2 cellular contexts compared by ENCODE assay signal in the genomic region with DNA sequence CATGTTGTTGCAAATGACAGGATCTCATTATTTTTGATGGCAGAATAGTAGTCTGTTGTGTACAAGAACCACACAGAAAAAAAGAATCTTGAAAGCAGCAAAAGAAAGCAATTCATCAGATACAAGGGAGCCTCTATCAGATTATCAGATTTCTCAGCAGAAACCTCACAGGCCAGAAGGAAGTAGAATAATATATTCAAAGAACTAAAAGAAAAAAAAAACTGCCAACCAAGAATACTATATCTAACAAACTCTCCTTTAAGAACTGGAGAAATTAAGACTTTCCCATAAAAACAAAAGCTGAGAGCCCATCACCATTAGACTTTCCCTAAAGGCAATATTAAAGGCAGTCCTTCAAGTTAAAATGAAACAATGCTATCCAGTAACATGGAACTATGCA.
TF ChIP-seq lines count a peak whose summit lies in the region.

No MANE protein-coding gene starts in this region.

TF ChIP-seq in HEK293, 187 proteins besides CTCF, POLR2A, EP300 and RAD21 (continues in another document):
- TF ChIP-seq PRDM1 (tag by site-specific recombination; IDR thresholded peaks at IDR 0.05) (0 out of 2 replicates have a peak, but pooled peaks have one; percentile 24), ZNF777 (tag by site-specific recombination; IDR thresholded peaks at IDR 0.05; ENCODE audit: borderline replicate concordance) (no peak), ZNF585B (tag by site-specific recombination; IDR thresholded peaks at IDR 0.05) (no peak), TSHZ1 (tag by site-specific recombination; IDR thresholded peaks at IDR 0.05; ENCODE audit: borderline replicate concordance) (no peak), ZSCAN30 (tag by site-specific recombination; IDR thresholded peaks at IDR 0.05) (no peak), ZNF560 (tag by site-specific recombination; IDR thresholded peaks at IDR 0.05; ENCODE audit: borderline replicate concordance) (no peak), ZBTB6 (tag by site-specific recombination; IDR thresholded peaks at IDR 0.05) (no peak), ZNF76 (tag by site-specific recombination; IDR thresholded peaks at IDR 0.05; ENCODE audit: borderline replicate concordance, low read depth) (no peak), ZNF423 (tag by site-specific recombination; IDR thresholded peaks at IDR 0.05) (no peak), TRIM28 (IDR thresholded peaks at IDR 0.05; ENCODE audit: borderline replicate concordance, low read length) (peak; percentile 53; the same call in 1 of the 2 replicates), ZNF157 (tag by site-specific recombination; IDR thresholded peaks at IDR 0.05) (no peak), PRDM4 (tag by site-specific recombination; IDR thresholded peaks at IDR 0.05) (no peak), ZNF621 (tag by site-specific recombination; IDR thresholded peaks at IDR 0.05) (no peak), ZNF677 (tag by site-specific recombination; IDR thresholded peaks at IDR 0.05) (no peak)
- TF ChIP-seq, protein P1, sequence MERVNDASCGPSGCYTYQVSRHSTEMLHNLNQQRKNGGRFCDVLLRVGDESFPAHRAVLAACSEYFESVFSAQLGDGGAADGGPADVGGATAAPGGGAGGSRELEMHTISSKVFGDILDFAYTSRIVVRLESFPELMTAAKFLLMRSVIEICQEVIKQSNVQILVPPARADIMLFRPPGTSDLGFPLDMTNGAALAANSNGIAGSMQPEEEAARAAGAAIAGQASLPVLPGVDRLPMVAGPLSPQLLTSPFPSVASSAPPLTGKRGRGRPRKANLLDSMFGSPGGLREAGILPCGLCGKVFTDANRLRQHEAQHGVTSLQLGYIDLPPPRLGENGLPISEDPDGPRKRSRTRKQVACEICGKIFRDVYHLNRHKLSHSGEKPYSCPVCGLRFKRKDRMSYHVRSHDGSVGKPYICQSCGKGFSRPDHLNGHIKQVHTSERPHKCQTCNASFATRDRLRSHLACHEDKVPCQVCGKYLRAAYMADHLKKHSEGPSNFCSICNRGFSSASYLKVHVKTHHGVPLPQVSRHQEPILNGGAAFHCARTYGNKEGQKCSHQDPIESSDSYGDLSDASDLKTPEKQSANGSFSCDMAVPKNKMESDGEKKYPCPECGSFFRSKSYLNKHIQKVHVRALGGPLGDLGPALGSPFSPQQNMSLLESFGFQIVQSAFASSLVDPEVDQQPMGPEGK (tag by site-specific recombination; IDR thresholded peaks at IDR 0.05), result no peak
- TF ChIP-seq, protein P2, sequence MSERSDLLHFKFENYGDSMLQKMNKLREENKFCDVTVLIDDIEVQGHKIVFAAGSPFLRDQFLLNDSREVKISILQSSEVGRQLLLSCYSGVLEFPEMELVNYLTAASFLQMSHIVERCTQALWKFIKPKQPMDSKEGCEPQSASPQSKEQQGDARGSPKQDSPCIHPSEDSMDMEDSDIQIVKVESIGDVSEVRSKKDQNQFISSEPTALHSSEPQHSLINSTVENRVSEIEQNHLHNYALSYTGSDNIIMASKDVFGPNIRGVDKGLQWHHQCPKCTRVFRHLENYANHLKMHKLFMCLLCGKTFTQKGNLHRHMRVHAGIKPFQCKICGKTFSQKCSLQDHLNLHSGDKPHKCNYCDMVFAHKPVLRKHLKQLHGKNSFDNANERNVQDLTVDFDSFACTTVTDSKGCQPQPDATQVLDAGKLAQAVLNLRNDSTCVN (tag by site-specific recombination; optimal IDR thresholded peaks at IDR 0.05), result no peak

TF ChIP-seq in GM12878, 131 proteins besides CTCF, POLR2A, EP300 and RAD21:
- no peak for TF ChIP-seq TBL1XR1 (IDR thresholded peaks at IDR 0.05; ENCODE audit: low read depth, low read length)
- 0 out of 2 replicates have a peak, but pooled peaks have one; percentile 55 for TF ChIP-seq CBX5 (IDR thresholded peaks at IDR 0.05; ENCODE audit: low read depth)
